Comparison of ENCODE assay signal across 15 cellular contexts in the genomic region with DNA sequence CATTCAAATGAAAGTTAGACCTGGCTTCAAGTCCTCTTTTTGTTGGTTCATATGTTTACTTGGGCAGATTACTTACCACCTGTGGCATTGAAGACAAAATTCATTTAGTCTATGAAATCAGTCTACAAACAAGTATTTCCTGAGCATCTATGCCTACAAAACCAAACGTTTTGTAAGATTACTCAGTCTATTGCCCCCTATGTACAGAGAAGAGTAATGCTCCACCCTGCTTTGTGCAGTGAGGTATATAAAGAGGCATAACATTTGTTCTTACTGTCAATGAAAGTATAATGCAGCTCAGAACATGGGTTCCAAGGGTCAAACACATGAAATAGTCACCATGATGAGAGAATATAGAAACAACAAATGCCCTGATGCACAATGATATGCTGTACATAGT.
DNase-seq lines count a peak whose midpoint lies in the region; ATAC-seq and TF ChIP-seq lines count a peak whose summit lies in the region.
"Had no signal": no experiment of that assay in that cellular context is flagged by ENCODE, and none has a peak within 500 bp of the region (broad histone marks: within the 10 kb centered on the region; RNA-seq: fewer than 3 reads in every experiment).

No MANE protein-coding gene starts in this region.

- H3K27me3 Mint-ChIP-seq in WTC11 (ENCODE audit: low read depth) (no peaks in the 10 kb centered on the region; the same call in 1 of the 2 replicates), neural crest cell (ENCODE audit: low read depth) (peaks cover 6% of the 10 kb centered on the region)
- no peaks in the 10 kb centered on the region for H3K27me3 Mint-ChIP-seq in stimulated activated memory B cell treated with anti-CD40 and anti-IgM and Interleukin-4, amounts not matched to agents 10 μg/mL and 1 μg/mL and 100 μg/mL, for 72 hours

- no peaks in the 10 kb centered on the region for H3K79me2 ChIP-seq in DOHH2 (ENCODE audit: control insufficient read depth, low read length)

- H3K4me3 ChIP-seq in DOHH2 (ENCODE audit: low read length), result no peak overlapping the region
- H3K4me3 ChIP-seq: BLaER1 treated with 17β-estradiol and CSF1 and Interleukin-3, amounts not matched to agents 10 nM and 100 nM had no signal

- H3K4me3 Mint-ChIP-seq in WTC11, result no peak overlapping the region
- H3K4me3 Mint-ChIP-seq in neural crest cell, result no peak overlapping the region
- no peak overlapping the region for H3K4me3 Mint-ChIP-seq in stimulated activated memory B cell treated with anti-CD40 and anti-IgM and Interleukin-4, amounts not matched to agents 10 μg/mL and 1 μg/mL and 100 μg/mL, for 72 hours

- TF ChIP-seq CTCF in DOHH2 (IDR thresholded peaks at IDR 0.05; ENCODE audit: low read depth, low read length, poor library complexity, severe bottlenecking), result peak; percentile 22
- TF ChIP-seq CTCF in WTC11 (IDR thresholded peaks at IDR 0.05), result 0 out of 2 replicates have a peak, but pooled peaks have one; percentile 24
- peak; percentile 19 for TF ChIP-seq CTCF in neural crest cell (conservative IDR thresholded peaks at IDR 0.05)

- H3K36me3 Mint-ChIP-seq in WTC11 (no peaks in the 10 kb centered on the region), neural crest cell (ENCODE audit: low read depth) (no peaks in the 10 kb centered on the region)
- no peaks in the 10 kb centered on the region for H3K36me3 Mint-ChIP-seq in stimulated activated memory B cell treated with anti-CD40 and anti-IgM and Interleukin-4, amounts not matched to agents 10 μg/mL and 1 μg/mL and 100 μg/mL, for 72 hours

- H3K4me2 ChIP-seq in DOHH2 (ENCODE audit: low read length), result no peak overlapping the region
- H3K4me2 ChIP-seq: BLaER1 treated with 17β-estradiol and CSF1 and Interleukin-3, amounts not matched to agents 10 nM and 100 nM had no signal

- CTCF ChIA-PET in WTC11 (lab: Charles Lee), result interaction anchor here (0.8 to 1.2 kb wide), 2 partner anchors 17 to 134 kb away, joined by 3 read pairs; no protein-coding TSS in a partner anchor

- H3K9me3 Mint-ChIP-seq in WTC11, result peaks cover 4% of the 10 kb centered on the region; the same call in 1 of the 2 replicates
- no peaks in the 10 kb centered on the region for H3K9me3 Mint-ChIP-seq in neural crest cell
- H3K9me3 Mint-ChIP-seq in stimulated activated memory B cell treated with anti-CD40 and anti-IgM and Interleukin-4, amounts not matched to agents 10 μg/mL and 1 μg/mL and 100 μg/mL, for 72 hours, result no peaks in the 10 kb centered on the region

- no peaks in the 10 kb centered on the region for H3K9me3 ChIP-seq in DOHH2 (ENCODE audit: control insufficient read depth, insufficient read depth, low read length)
- H3K9me3 ChIP-seq: BLaER1 treated with 17β-estradiol and CSF1 and Interleukin-3, amounts not matched to agents 10 nM and 100 nM had no signal

- H3K4me1 ChIP-seq in DOHH2 (ENCODE audit: control insufficient read depth, low read length), result no peaks in the 10 kb centered on the region
- H3K4me1 ChIP-seq: BLaER1 treated with 17β-estradiol and CSF1 and Interleukin-3, amounts not matched to agents 10 nM and 100 nM had no signal

- H4K20me1 ChIP-seq in DOHH2 (ENCODE audit: control insufficient read depth, insufficient read depth, low read depth, low read length), result no peaks in the 10 kb centered on the region
- H4K20me1 ChIP-seq: BLaER1 treated with 17β-estradiol and CSF1 and Interleukin-3, amounts not matched to agents 10 nM and 100 nM had no signal

- H3K4me1 Mint-ChIP-seq in WTC11 (peaks cover 3% of the 10 kb centered on the region; the same call in 1 of the 2 replicates), neural crest cell (no peaks in the 10 kb centered on the region)
- H3K4me1 Mint-ChIP-seq in stimulated activated memory B cell treated with anti-CD40 and anti-IgM and Interleukin-4, amounts not matched to agents 10 μg/mL and 1 μg/mL and 100 μg/mL, for 72 hours, result no peaks in the 10 kb centered on the region

- no peaks in the 10 kb centered on the region for H3F3A ChIP-seq in DOHH2 (ENCODE audit: control insufficient read depth, insufficient read depth)

- no peaks in the 10 kb centered on the region for H3K27me3 ChIP-seq in DOHH2 (ENCODE audit: control insufficient read depth, low read length)
- H3K27me3 ChIP-seq: BLaER1 treated with 17β-estradiol and CSF1 and Interleukin-3, amounts not matched to agents 10 nM and 100 nM had no signal

- H3K9me2 ChIP-seq in DOHH2 (replicated peaks; ENCODE audit: control insufficient read depth, low read length), result no peaks in the 10 kb centered on the region

- POLR2A ChIA-PET in WTC11 (lab: Charles Lee), result no interaction called here

- no peak overlapping the region for H3K27ac ChIP-seq in DOHH2 (ENCODE audit: low read depth, low read length)
- H3K27ac ChIP-seq: BLaER1 treated with 17β-estradiol and CSF1 and Interleukin-3, amounts not matched to agents 10 nM and 100 nM had no signal

- H3K27ac Mint-ChIP-seq in WTC11 (no peak overlapping the region), neural crest cell (ENCODE audit: unreplicated experiment) (no peak overlapping the region)
- no peak overlapping the region for H3K27ac Mint-ChIP-seq in stimulated activated memory B cell treated with anti-CD40 and anti-IgM and Interleukin-4, amounts not matched to agents 10 μg/mL and 1 μg/mL and 100 μg/mL, for 72 hours

- ATAC-seq in GM19351 (IDR thresholded peaks at IDR 0.05; ENCODE audit: unreplicated experiment) (peak; percentile 45), WTC11 (peak; percentile 65; the same call in 1 of the 2 replicates)
- ATAC-seq in stimulated activated memory B cell treated with anti-CD40 and anti-IgM and Interleukin-4, amounts not matched to agents 10 μg/mL and 1 μg/mL and 100 μg/mL, for 72 hours, result no peak
- ATAC-seq: PC-3 had no signal

- no peak for DNase-seq in WTC11 (ENCODE audit: low spot score)
- no peak for DNase-seq in neural crest cell (ENCODE audit: low read depth, low spot score)
- no peak for DNase-seq in activated T-cell treated with anti-CD3 and anti-CD28 coated beads, Interleukin-2, amount 50 U/mL, for 1 hour
- no peak for DNase-seq in SW480 (ENCODE audit: low spot score)
- DNase-seq: GDM1, HCEC 1CT, IMR-90, NCI-H1048, NCI-H2227 treated with DMSO at 0.1 percent for 48 hours, NCI-H524 treated with DMSO at 0.1 percent for 48 hours, PC-3 had no signal

- no peaks in the 10 kb centered on the region for H3K36me3 ChIP-seq in DOHH2 (ENCODE audit: control insufficient read depth, low read length)
- H3K36me3 ChIP-seq: BLaER1 treated with 17β-estradiol and CSF1 and Interleukin-3, amounts not matched to agents 10 nM and 100 nM had no signal

TF ChIP-seq in WTC11, 78 proteins besides CTCF, POLR2A, EP300 and RAD21 (continues in another document):
- TF ChIP-seq ZNF232 (CRISPR knock-in tag; IDR thresholded peaks at IDR 0.05), result no peak
- TF ChIP-seq, protein P1, sequence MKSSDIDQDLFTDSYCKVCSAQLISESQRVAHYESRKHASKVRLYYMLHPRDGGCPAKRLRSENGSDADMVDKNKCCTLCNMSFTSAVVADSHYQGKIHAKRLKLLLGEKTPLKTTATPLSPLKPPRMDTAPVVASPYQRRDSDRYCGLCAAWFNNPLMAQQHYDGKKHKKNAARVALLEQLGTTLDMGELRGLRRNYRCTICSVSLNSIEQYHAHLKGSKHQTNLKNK (CRISPR knock-in tag; IDR thresholded peaks at IDR 0.05), result no peak
- TF ChIP-seq, protein P2, sequence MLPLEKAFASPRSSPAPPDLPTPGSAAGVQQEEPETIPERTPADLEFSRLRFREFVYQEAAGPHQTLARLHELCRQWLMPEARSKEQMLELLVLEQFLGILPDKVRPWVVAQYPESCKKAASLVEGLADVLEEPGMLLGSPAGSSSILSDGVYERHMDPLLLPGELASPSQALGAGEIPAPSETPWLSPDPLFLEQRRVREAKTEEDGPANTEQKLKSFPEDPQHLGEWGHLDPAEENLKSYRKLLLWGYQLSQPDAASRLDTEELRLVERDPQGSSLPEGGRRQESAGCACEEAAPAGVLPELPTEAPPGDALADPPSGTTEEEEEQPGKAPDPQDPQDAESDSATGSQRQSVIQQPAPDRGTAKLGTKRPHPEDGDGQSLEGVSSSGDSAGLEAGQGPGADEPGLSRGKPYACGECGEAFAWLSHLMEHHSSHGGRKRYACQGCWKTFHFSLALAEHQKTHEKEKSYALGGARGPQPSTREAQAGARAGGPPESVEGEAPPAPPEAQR (CRISPR knock-in tag; IDR thresholded peaks at IDR 0.05), result no peak
- no peak for TF ChIP-seq TEAD4 (CRISPR knock-in tag; IDR thresholded peaks at IDR 0.05)
- TF ChIP-seq PRRX2 (CRISPR knock-in tag; IDR thresholded peaks at IDR 0.05), result no peak
- TF ChIP-seq HMGA2 (CRISPR knock-in tag; IDR thresholded peaks at IDR 0.05), result no peak
- TF ChIP-seq KAT7 (CRISPR knock-in tag; IDR thresholded peaks at IDR 0.05; ENCODE audit: borderline replicate concordance), result no peak
- TF ChIP-seq ZNF396 (CRISPR knock-in tag; IDR thresholded peaks at IDR 0.05; ENCODE audit: borderline replicate concordance), result no peak
- TF ChIP-seq, protein P3, sequence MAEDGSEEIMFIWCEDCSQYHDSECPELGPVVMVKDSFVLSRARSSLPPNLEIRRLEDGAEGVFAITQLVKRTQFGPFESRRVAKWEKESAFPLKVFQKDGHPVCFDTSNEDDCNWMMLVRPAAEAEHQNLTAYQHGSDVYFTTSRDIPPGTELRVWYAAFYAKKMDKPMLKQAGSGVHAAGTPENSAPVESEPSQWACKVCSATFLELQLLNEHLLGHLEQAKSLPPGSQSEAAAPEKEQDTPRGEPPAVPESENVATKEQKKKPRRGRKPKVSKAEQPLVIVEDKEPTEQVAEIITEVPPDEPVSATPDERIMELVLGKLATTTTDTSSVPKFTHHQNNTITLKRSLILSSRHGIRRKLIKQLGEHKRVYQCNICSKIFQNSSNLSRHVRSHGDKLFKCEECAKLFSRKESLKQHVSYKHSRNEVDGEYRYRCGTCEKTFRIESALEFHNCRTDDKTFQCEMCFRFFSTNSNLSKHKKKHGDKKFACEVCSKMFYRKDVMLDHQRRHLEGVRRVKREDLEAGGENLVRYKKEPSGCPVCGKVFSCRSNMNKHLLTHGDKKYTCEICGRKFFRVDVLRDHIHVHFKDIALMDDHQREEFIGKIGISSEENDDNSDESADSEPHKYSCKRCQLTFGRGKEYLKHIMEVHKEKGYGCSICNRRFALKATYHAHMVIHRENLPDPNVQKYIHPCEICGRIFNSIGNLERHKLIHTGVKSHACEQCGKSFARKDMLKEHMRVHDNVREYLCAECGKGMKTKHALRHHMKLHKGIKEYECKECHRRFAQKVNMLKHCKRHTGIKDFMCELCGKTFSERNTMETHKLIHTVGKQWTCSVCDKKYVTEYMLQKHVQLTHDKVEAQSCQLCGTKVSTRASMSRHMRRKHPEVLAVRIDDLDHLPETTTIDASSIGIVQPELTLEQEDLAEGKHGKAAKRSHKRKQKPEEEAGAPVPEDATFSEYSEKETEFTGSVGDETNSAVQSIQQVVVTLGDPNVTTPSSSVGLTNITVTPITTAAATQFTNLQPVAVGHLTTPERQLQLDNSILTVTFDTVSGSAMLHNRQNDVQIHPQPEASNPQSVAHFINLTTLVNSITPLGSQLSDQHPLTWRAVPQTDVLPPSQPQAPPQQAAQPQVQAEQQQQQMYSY (CRISPR knock-in tag; IDR thresholded peaks at IDR 0.05), result no peak
